ENCODE assay signal across 42 cellular contexts in genomic region chr12:16303939-16304338, GRCh38. TPM values are rescaled to one million over a fixed set of nuclear protein-coding genes. Genes with fewer than 3 reads are reported as not detected.
"Had no signal": no experiment of that assay in that cellular context is flagged by ENCODE, and none has a peak within 500 bp of the region (broad histone marks: within the 10 kb centered on the region; RNA-seq: fewer than 3 reads in every experiment).

No MANE protein-coding gene starts in this region.

- H3K4me1 Mint-ChIP-seq: activated CD4-positive, alpha-beta T cell treated with anti-CD3 and anti-CD28 coated beads for 36 hours; activated CD4-positive, alpha-beta T cell treated with anti-CD3 and anti-CD28 coated beads, Interleukin-2, amount 10 ng/mL, durations not matched to agents 24 days and 14 days; activated CD8-positive, alpha-beta memory T cell treated with anti-CD3 and anti-CD28 coated beads, Interleukin-2, amount 10 ng/mL, durations not matched to agents 7 days and 5 days; activated naive CD4-positive, alpha-beta T cell treated with anti-CD3 and anti-CD28 coated beads, Interleukin-2, amount 50 U/mL, for 24 hours; activated naive CD8-positive, alpha-beta T cell treated with anti-CD3 and anti-CD28 coated beads for 36 hours; activated naive CD8-positive, alpha-beta T cell treated with anti-CD3 and anti-CD28 coated beads, Interleukin-2, amount 50 U/mL, for 24 hours; brain; T-helper 17 cell had no signal

- H3K9me3 Mint-ChIP-seq: activated CD4-positive, alpha-beta T cell treated with anti-CD3 and anti-CD28 coated beads, Interleukin-2, amount 10 ng/mL, durations not matched to agents 24 days and 14 days; activated T-helper 1 cell treated with anti-CD3 and anti-CD28 coated beads, Interleukin-12 subunit alpha, Interleukin-12 subunit beta, Interleukin-2, Interleukin-4 antibody, amounts not matched to agents 30 ng/mL and 10 ng/mL and 1 ng/mL, durations not matched to agents 14 hours and 24 hours and 36 hours had no signal

- H3K4me3 ChIP-seq: adrenal gland, ascending aorta, breast epithelium, cardiac muscle cell, colonic mucosa, esophagus squamous epithelium, gastroesophageal sphincter, heart right ventricle had no signal

- H3K27me3 ChIP-seq: adrenal gland, ascending aorta, breast epithelium, cardiac muscle cell, colonic mucosa, esophagus squamous epithelium, gastroesophageal sphincter, heart right ventricle had no signal

- ATAC-seq: activated CD4-positive, alpha-beta T cell treated with anti-CD3 and anti-CD28 coated beads for 36 hours; activated CD8-positive, alpha-beta memory T cell treated with anti-CD3 and anti-CD28 coated beads, Interleukin-2, amount 10 ng/mL, durations not matched to agents 7 days and 5 days; activated CD8-positive, alpha-beta T cell treated with anti-CD3 and anti-CD28 coated beads, Interleukin-2, amount 10 ng/mL, durations not matched to agents 7 days and 5 days; activated naive CD8-positive, alpha-beta T cell treated with anti-CD3 and anti-CD28 coated beads, Interleukin-2, amount 50 U/mL, for 24 hours; gastroesophageal sphincter; heart right ventricle; T-helper 17 cell had no signal

- DNase-seq: activated CD4-positive, alpha-beta memory T cell treated with anti-CD3 and anti-CD28 coated beads for 36 hours; activated CD4-positive, alpha-beta T cell treated with anti-CD3 and anti-CD28 coated beads for 36 hours; activated CD4-positive, alpha-beta T cell treated with anti-CD3 and anti-CD28 coated beads, Interleukin-2, amount 10 ng/mL, durations not matched to agents 24 days and 14 days; activated CD4-positive, CD25-positive, alpha-beta regulatory T cell; activated CD4-positive, CD25-positive, alpha-beta regulatory T cell treated with anti-CD3 and anti-CD28 coated beads, Interleukin-2, amount 50 U/mL, for 72 hours; activated CD8-positive, alpha-beta memory T cell treated with anti-CD3 and anti-CD28 coated beads, Interleukin-2, amount 10 ng/mL, durations not matched to agents 7 days and 5 days; activated CD8-positive, alpha-beta memory T cell treated with anti-CD3 and anti-CD28 coated beads, Interleukin-2, amount 50 U/mL, for 4 hours; activated CD8-positive, alpha-beta T cell treated with anti-CD3 and anti-CD28 coated beads, Interleukin-2, amount 10 ng/mL, durations not matched to agents 7 days and 5 days; activated effector memory CD4-positive, alpha-beta T cell treated with anti-CD3 and anti-CD28 coated beads, Interleukin-2, amount 50 U/mL, for 16 hours; activated naive CD4-positive, alpha-beta T cell treated with anti-CD3 and anti-CD28 coated beads for 36 hours; activated naive CD8-positive, alpha-beta T cell treated with anti-CD3 and anti-CD28 coated beads for 36 hours; activated naive CD8-positive, alpha-beta T cell treated with anti-CD3 and anti-CD28 coated beads, Interleukin-2, amount 50 U/mL, for 24 hours; activated T-cell treated with anti-CD3 and anti-CD28 coated beads, Interleukin-2, amount 50 U/mL, for 1 hour; activated T-cell treated with anti-CD3 and anti-CD28 coated beads, Interleukin-2, amount 50 U/mL, for 48 hours; adrenal gland; central memory CD4-positive, alpha-beta T cell; cerebellar nuclear complex; colonic mucosa; effector CD8-positive, alpha-beta T cell; esophagus squamous epithelium; foreskin melanocyte; heart right ventricle; T-helper 17 cell; T1000 had no signal

- H3K4me1 ChIP-seq: adrenal gland, ascending aorta, breast epithelium, colonic mucosa, esophagus squamous epithelium, gastroesophageal sphincter had no signal

- H3K4me3 Mint-ChIP-seq: activated CD4-positive, alpha-beta memory T cell treated with anti-CD3 and anti-CD28 coated beads for 36 hours; activated CD4-positive, alpha-beta T cell treated with anti-CD3 and anti-CD28 coated beads for 36 hours; activated CD4-positive, alpha-beta T cell treated with anti-CD3 and anti-CD28 coated beads, Interleukin-2, amount 10 ng/mL, durations not matched to agents 24 days and 14 days; activated CD8-positive, alpha-beta memory T cell treated with anti-CD3 and anti-CD28 coated beads, Interleukin-2, amount 10 ng/mL, durations not matched to agents 7 days and 5 days; activated CD8-positive, alpha-beta T cell treated with anti-CD3 and anti-CD28 coated beads, Interleukin-2, amount 10 ng/mL, durations not matched to agents 7 days and 5 days; activated naive CD4-positive, alpha-beta T cell treated with anti-CD3 and anti-CD28 coated beads for 36 hours; activated naive CD4-positive, alpha-beta T cell treated with anti-CD3 and anti-CD28 coated beads, Interleukin-2, amount 50 U/mL, for 24 hours; activated naive CD8-positive, alpha-beta T cell treated with anti-CD3 and anti-CD28 coated beads for 36 hours; activated naive CD8-positive, alpha-beta T cell treated with anti-CD3 and anti-CD28 coated beads, Interleukin-2, amount 50 U/mL, for 24 hours; activated T-helper 1 cell treated with anti-CD3 and anti-CD28 coated beads, Interleukin-12 subunit alpha, Interleukin-12 subunit beta, Interleukin-2, Interleukin-4 antibody, amounts not matched to agents 30 ng/mL and 10 ng/mL and 1 ng/mL, durations not matched to agents 14 hours and 24 hours and 36 hours; brain; T-helper 17 cell; T-helper 2 cell treated with Interferon-gamma antibody and Interleukin-4, amounts not matched to agents 5 μg/mL and 100 μg/mL, for 36 hours had no signal

- H3K27me3 Mint-ChIP-seq: activated CD4-positive, alpha-beta memory T cell treated with anti-CD3 and anti-CD28 coated beads for 36 hours; activated CD4-positive, alpha-beta T cell treated with anti-CD3 and anti-CD28 coated beads for 36 hours; activated CD4-positive, alpha-beta T cell treated with anti-CD3 and anti-CD28 coated beads, Interleukin-2, amount 10 ng/mL, durations not matched to agents 24 days and 14 days; activated CD8-positive, alpha-beta memory T cell treated with anti-CD3 and anti-CD28 coated beads, Interleukin-2, amount 10 ng/mL, durations not matched to agents 7 days and 5 days; activated naive CD4-positive, alpha-beta T cell treated with anti-CD3 and anti-CD28 coated beads, Interleukin-2, amount 50 U/mL, for 24 hours; activated naive CD8-positive, alpha-beta T cell treated with anti-CD3 and anti-CD28 coated beads for 36 hours; activated naive CD8-positive, alpha-beta T cell treated with anti-CD3 and anti-CD28 coated beads, Interleukin-2, amount 50 U/mL, for 24 hours; T-helper 17 cell had no signal

- H3K9me3 ChIP-seq: breast epithelium, colonic mucosa had no signal

- H3K27ac Mint-ChIP-seq: activated CD4-positive, alpha-beta memory T cell treated with anti-CD3 and anti-CD28 coated beads for 36 hours; activated CD4-positive, alpha-beta T cell treated with anti-CD3 and anti-CD28 coated beads for 36 hours; activated CD4-positive, alpha-beta T cell treated with anti-CD3 and anti-CD28 coated beads, Interleukin-2, amount 10 ng/mL, durations not matched to agents 24 days and 14 days; activated CD8-positive, alpha-beta memory T cell treated with anti-CD3 and anti-CD28 coated beads, Interleukin-2, amount 10 ng/mL, durations not matched to agents 7 days and 5 days; activated CD8-positive, alpha-beta T cell treated with anti-CD3 and anti-CD28 coated beads, Interleukin-2, amount 10 ng/mL, durations not matched to agents 7 days and 5 days; activated naive CD4-positive, alpha-beta T cell treated with anti-CD3 and anti-CD28 coated beads for 36 hours; activated naive CD4-positive, alpha-beta T cell treated with anti-CD3 and anti-CD28 coated beads, Interleukin-2, amount 50 U/mL, for 24 hours; activated naive CD8-positive, alpha-beta T cell treated with anti-CD3 and anti-CD28 coated beads for 36 hours; activated naive CD8-positive, alpha-beta T cell treated with anti-CD3 and anti-CD28 coated beads, Interleukin-2, amount 50 U/mL, for 24 hours; activated T-helper 1 cell treated with anti-CD3 and anti-CD28 coated beads, Interleukin-12 subunit alpha, Interleukin-12 subunit beta, Interleukin-2, Interleukin-4 antibody, amounts not matched to agents 30 ng/mL and 10 ng/mL and 1 ng/mL, durations not matched to agents 14 hours and 24 hours and 36 hours; activated T-helper 2 cell treated with anti-CD3 and anti-CD28 coated beads, Interferon-gamma antibody, Interleukin-2, Interleukin-4, amounts not matched to agents 10 μg/mL and 5 μg/mL and 100 μg/mL, durations not matched to agents 14 hours and 24 hours and 36 hours; T-helper 17 cell; T-helper 2 cell treated with Interferon-gamma antibody and Interleukin-4, amounts not matched to agents 5 μg/mL and 100 μg/mL, for 36 hours had no signal

- H3K27ac ChIP-seq: adrenal gland, ascending aorta, breast epithelium, cardiac muscle cell, colonic mucosa, epithelial cell of prostate, esophagus squamous epithelium, gastroesophageal sphincter, heart right ventricle had no signal

- H3K36me3 ChIP-seq: adrenal gland, ascending aorta, breast epithelium, cardiac muscle cell, colonic mucosa, esophagus squamous epithelium, gastroesophageal sphincter, heart right ventricle had no signal

- FAIRE-seq: endometrium, endothelial cell of umbilical vein had no signal

- H3K36me3 Mint-ChIP-seq: activated CD4-positive, alpha-beta memory T cell treated with anti-CD3 and anti-CD28 coated beads for 36 hours; activated CD8-positive, alpha-beta memory T cell treated with anti-CD3 and anti-CD28 coated beads, Interleukin-2, amount 10 ng/mL, durations not matched to agents 7 days and 5 days; activated naive CD4-positive, alpha-beta T cell treated with anti-CD3 and anti-CD28 coated beads, Interleukin-2, amount 50 U/mL, for 24 hours; activated naive CD8-positive, alpha-beta T cell treated with anti-CD3 and anti-CD28 coated beads for 36 hours; brain had no signal

RNA-seq across cellular contexts. Expression of gene SLC15A5, which starts 26.5 kb away (rescaled TPM):
- total RNA-seq: activated CD4-positive, alpha-beta memory T cell treated with anti-CD3 and anti-CD28 coated beads for 36 hours; activated CD4-positive, alpha-beta T cell treated with anti-CD3 and anti-CD28 coated beads for 36 hours; activated CD4-positive, alpha-beta T cell treated with anti-CD3 and anti-CD28 coated beads, Interleukin-2, amount 10 ng/mL, durations not matched to agents 24 days and 14 days; activated CD8-positive, alpha-beta memory T cell treated with anti-CD3 and anti-CD28 coated beads for 36 hours; activated CD8-positive, alpha-beta memory T cell treated with anti-CD3 and anti-CD28 coated beads, Interleukin-2, amount 10 ng/mL, durations not matched to agents 7 days and 5 days; activated CD8-positive, alpha-beta T cell treated with anti-CD3 and anti-CD28 coated beads, Interleukin-2, amount 10 ng/mL, durations not matched to agents 7 days and 5 days; activated naive CD4-positive, alpha-beta T cell treated with anti-CD3 and anti-CD28 coated beads for 36 hours; activated naive CD8-positive, alpha-beta T cell treated with anti-CD3 and anti-CD28 coated beads for 36 hours; activated T-helper 1 cell treated with anti-CD3 and anti-CD28 coated beads, Interleukin-12 subunit alpha, Interleukin-12 subunit beta, Interleukin-2, Interleukin-4 antibody, amounts not matched to agents 30 ng/mL and 10 ng/mL and 1 ng/mL, durations not matched to agents 14 hours and 24 hours and 36 hours; activated T-helper 2 cell treated with anti-CD3 and anti-CD28 coated beads, Interferon-gamma antibody, Interleukin-2, Interleukin-4, amounts not matched to agents 10 μg/mL and 5 μg/mL and 100 μg/mL, durations not matched to agents 14 hours and 24 hours and 36 hours; adrenal gland; ascending aorta; breast epithelium; cardiac muscle cell; colonic mucosa; dermis microvascular lymphatic vessel endothelial cell; endothelial cell of umbilical vein; esophagus squamous epithelium; fibroblast of lung; fibroblast of villous mesenchyme; gastroesophageal sphincter; glomerular endothelial cell; heart right ventricle; T-helper 17 cell had no signal
- polyA plus RNA-seq: adrenal gland, cardiac muscle cell, endothelial cell of umbilical vein, esophagus, fibroblast of lung, heart right ventricle had no signal

RNA-seq across cellular contexts. Expression of gene MGST1, which starts 43.5 kb away (rescaled TPM):
- total RNA-seq: activated CD4-positive, alpha-beta memory T cell treated with anti-CD3 and anti-CD28 coated beads for 36 hours; activated CD4-positive, alpha-beta T cell treated with anti-CD3 and anti-CD28 coated beads for 36 hours; activated CD8-positive, alpha-beta memory T cell treated with anti-CD3 and anti-CD28 coated beads for 36 hours; activated CD8-positive, alpha-beta memory T cell treated with anti-CD3 and anti-CD28 coated beads, Interleukin-2, amount 10 ng/mL, durations not matched to agents 7 days and 5 days; activated CD8-positive, alpha-beta T cell treated with anti-CD3 and anti-CD28 coated beads, Interleukin-2, amount 10 ng/mL, durations not matched to agents 7 days and 5 days; activated naive CD4-positive, alpha-beta T cell treated with anti-CD3 and anti-CD28 coated beads for 36 hours; activated naive CD8-positive, alpha-beta T cell treated with anti-CD3 and anti-CD28 coated beads for 36 hours had no signal
